19 cellular contexts compared by ENCODE assay signal in genomic region chrX:124518888-124519287, GRCh38.
DNase-seq lines count a peak whose midpoint lies in the region; FAIRE-seq and TF ChIP-seq lines count a peak whose summit lies in the region.
"Had no signal": no experiment of that assay in that cellular context is flagged by ENCODE, and none has a peak within 500 bp of the region (broad histone marks: within the 10 kb centered on the region; RNA-seq: fewer than 3 reads in every experiment).

No MANE protein-coding gene starts in this region.

- peaks cover 5% of the 10 kb centered on the region for H3K36me3 Mint-ChIP-seq in activated naive CD8-positive, alpha-beta T cell treated with anti-CD3 and anti-CD28 coated beads for 36 hours
- H3K36me3 Mint-ChIP-seq: stimulated activated naive B cell treated with anti-CD40 and anti-IgM and Interleukin-4, amounts not matched to agents 10 μg/mL and 1 μg/mL and 100 μg/mL, for 72 hours had no signal

- TF ChIP-seq POLR2A in H54 (IDR thresholded peaks at IDR 0.05; ENCODE audit: low read depth, low read length): no peak

- no peak overlapping the region for H3K27ac Mint-ChIP-seq in activated naive CD8-positive, alpha-beta T cell treated with anti-CD3 and anti-CD28 coated beads for 36 hours
- H3K27ac Mint-ChIP-seq: stimulated activated naive B cell treated with anti-CD40 and anti-IgM and Interleukin-4, amounts not matched to agents 10 μg/mL and 1 μg/mL and 100 μg/mL, for 72 hours; WTC11 had no signal

- no peak for DNase-seq in H54 (ENCODE audit: insufficient read length, low spot score)
- DNase-seq in amniotic epithelial cell (ENCODE audit: low read depth): peak; percentile 74
- peak; percentile 41 for DNase-seq in glomerular visceral epithelial cell (ENCODE audit: extremely low spot score)
- no peak for DNase-seq in cerebellar nuclear complex (lab: John Stamatoyannopoulos, UW)
- no peak for DNase-seq in D341Med (ENCODE audit: low spot score)
- no peak for DNase-seq in activated naive CD8-positive, alpha-beta T cell treated with anti-CD3 and anti-CD28 coated beads for 36 hours
- DNase-seq in retina: no peak
- DNase-seq: activated CD4-positive, alpha-beta T cell treated with anti-CD3 and anti-CD28 coated beads, Interleukin-2, amount 50 U/mL, for 48 hours; activated effector memory CD4-positive, alpha-beta T cell treated with anti-CD3 and anti-CD28 coated beads, Interleukin-2, amount 50 U/mL, for 16 hours; COR-L47; dermis blood vessel endothelial cell; DND-41; NCI-H1105 treated with DMSO at 0.1 percent for 48 hours; NCI-H510A; NK-92 treated with Interleukin-12 subunit alpha and Interleukin-12 subunit beta, amount 100 ng/mL, for 24 hours; stimulated activated CD4-positive, alpha-beta T cell treated with anti-CD3 and anti-CD28 coated beads, Interleukin-2, amount 100 ng/mL, for 48 hours; stimulated activated naive B cell treated with anti-CD40 and anti-IgM and Interleukin-4, amounts not matched to agents 10 μg/mL and 1 μg/mL and 100 μg/mL, for 72 hours had no signal

- no peak overlapping the region for H3K4me3 Mint-ChIP-seq in activated naive CD8-positive, alpha-beta T cell treated with anti-CD3 and anti-CD28 coated beads for 36 hours
- H3K4me3 Mint-ChIP-seq: stimulated activated naive B cell treated with anti-CD40 and anti-IgM and Interleukin-4, amounts not matched to agents 10 μg/mL and 1 μg/mL and 100 μg/mL, for 72 hours; WTC11 had no signal

- H3K27me3 Mint-ChIP-seq in activated naive CD8-positive, alpha-beta T cell treated with anti-CD3 and anti-CD28 coated beads for 36 hours: no peaks in the 10 kb centered on the region
- H3K27me3 Mint-ChIP-seq: stimulated activated naive B cell treated with anti-CD40 and anti-IgM and Interleukin-4, amounts not matched to agents 10 μg/mL and 1 μg/mL and 100 μg/mL, for 72 hours had no signal

- no peaks in the 10 kb centered on the region for H3K9me3 Mint-ChIP-seq in activated naive CD8-positive, alpha-beta T cell treated with anti-CD3 and anti-CD28 coated beads for 36 hours
- H3K9me3 Mint-ChIP-seq: stimulated activated naive B cell treated with anti-CD40 and anti-IgM and Interleukin-4, amounts not matched to agents 10 μg/mL and 1 μg/mL and 100 μg/mL, for 72 hours had no signal

- H3K4me1 Mint-ChIP-seq in activated naive CD8-positive, alpha-beta T cell treated with anti-CD3 and anti-CD28 coated beads for 36 hours: no peaks in the 10 kb centered on the region
- H3K4me1 Mint-ChIP-seq: stimulated activated naive B cell treated with anti-CD40 and anti-IgM and Interleukin-4, amounts not matched to agents 10 μg/mL and 1 μg/mL and 100 μg/mL, for 72 hours had no signal

- peak; percentile 36 for FAIRE-seq in H54 (lab: Jason Lieb, UNC)
- FAIRE-seq: H1 had no signal

Comparison
In these comparisons a context has a peak if more than half of its experiments do, and no peak if none do; other contexts are left out.
1. DNase-seq: peak in amniotic epithelial cell (single experiment) and glomerular visceral epithelial cell (single experiment); none in H54 (single experiment), cerebellar nuclear complex (0 of 2), D341Med (single experiment), activated naive CD8-positive, alpha-beta T cell treated with anti-CD3 and anti-CD28 coated beads for 36 hours (single experiment) and retina (single experiment).